1 cellular context compared by ENCODE assay signal in genomic region chr1:41762251-41762650, GRCh38.
TF ChIP-seq lines count a peak whose summit lies in the region.

No MANE protein-coding gene starts in this region.

TF ChIP-seq in WTC11, 78 proteins besides CTCF, POLR2A, EP300 and RAD21 (continued from another document):
- no peak for TF ChIP-seq FOXP4 (CRISPR knock-in tag; IDR thresholded peaks at IDR 0.05)
- TF ChIP-seq ZNF138 (CRISPR knock-in tag; conservative IDR thresholded peaks at IDR 0.05) = no peak
- no peak for TF ChIP-seq ELF4 (CRISPR knock-in tag; IDR thresholded peaks at IDR 0.05; ENCODE audit: low read depth)
- TF ChIP-seq MXD4 (CRISPR knock-in tag; IDR thresholded peaks at IDR 0.05; ENCODE audit: borderline replicate concordance) = no peak
- TF ChIP-seq USF2 (CRISPR knock-in tag; IDR thresholded peaks at IDR 0.05) = no peak
- no peak for TF ChIP-seq NFATC4 (CRISPR knock-in tag; IDR thresholded peaks at IDR 0.05)
- TF ChIP-seq TCF7 (CRISPR knock-in tag; IDR thresholded peaks at IDR 0.05; ENCODE audit: low read depth) = no peak
- no peak for TF ChIP-seq TEAD4 (CRISPR knock-in tag; IDR thresholded peaks at IDR 0.05)
- no peak for TF ChIP-seq IRF1 (CRISPR knock-in tag; IDR thresholded peaks at IDR 0.05)
- no peak for TF ChIP-seq USF1 (CRISPR knock-in tag; IDR thresholded peaks at IDR 0.05)
- TF ChIP-seq GTF2I (CRISPR knock-in tag; conservative IDR thresholded peaks at IDR 0.05) = no peak
- no peak for TF ChIP-seq ZBTB43 (CRISPR knock-in tag; IDR thresholded peaks at IDR 0.05)
